ENCODE assay signal across 16 cellular contexts in genomic region chr3:125481786-125482185, GRCh38. TPM values are rescaled to one million over a fixed set of nuclear protein-coding genes. Genes with fewer than 3 reads are reported as not detected.
DNase-seq lines count a peak whose midpoint lies in the region; ATAC-seq, FAIRE-seq and TF ChIP-seq lines count a peak whose summit lies in the region.
"Had no signal": no experiment of that assay in that cellular context is flagged by ENCODE, and none has a peak within 500 bp of the region (broad histone marks: within the 10 kb centered on the region; RNA-seq: fewer than 3 reads in every experiment).

No MANE protein-coding gene starts in this region.

- no peak overlapping the region for H3K9ac ChIP-seq in HepG2 (ENCODE audit: insufficient read depth, low read depth, low read length)

- H2AFZ ChIP-seq in HepG2 (ENCODE audit: low read length): no peak overlapping the region

- H3K27ac ChIP-seq in HepG2 (ENCODE audit: extremely low read length, insufficient read depth, low read length): peak overlapping the region; percentile 49
- H3K27ac ChIP-seq in right lobe of liver: no peak overlapping the region

- H3K36me3 ChIP-seq in HepG2 (replicated peaks in 1 of 2; ENCODE audit: control insufficient read depth in 1 of 2, insufficient read depth in 2 of 2, low read length in 2 of 2) (peaks cover 5 to 35% of the 10 kb centered on the region in 2 experiments), right lobe of liver (peaks cover 0 to 25% (median 8%) of the 10 kb centered on the region in 4 donors)

- H3K9me3 ChIP-seq in HepG2 (ENCODE audit: low read length) (no peaks in the 10 kb centered on the region), right lobe of liver (no peaks in the 10 kb centered on the region)

- POLR2A ChIA-PET in HepG2 (lab: Yijun Ruan, JAX): no interaction called here

- CTCF ChIA-PET in HepG2 (lab: Yijun Ruan, JAX; ENCODE audit: low intra/inter-chr PET ratio, low total read pairs): no interaction called here

- no peak for FAIRE-seq in HepG2 (lab: Jason Lieb, UNC)

- H3K4me3 ChIP-seq in HepG2 (replicated peaks in 1 of 3; ENCODE audit: insufficient read depth in 1 of 3, low read depth in 2 of 3, low read length in 3 of 3) (no peak overlapping the region), right lobe of liver (no peak overlapping the region), fibroblast of mammary gland (ENCODE audit: control insufficient read depth, low read depth, low read length) (no peak overlapping the region)

- in situ Hi-C loops in HepG2 (cut with HindIII; ENCODE audit: extremely low pct_ligation_motif_present, low pct_unique_long_range_greater_than_20kb): no loop called here

- no peak for DNase-seq in HepG2 (ENCODE audit: low spot score)
- DNase-seq in right lobe of liver: no peak
- DNase-seq in amniotic epithelial cell (ENCODE audit: low read depth): peak; percentile 16
- peak; percentile 6 for DNase-seq in fibroblast of mammary gland (ENCODE audit: low read depth)
- DNase-seq in T1000 (lab: John Stamatoyannopoulos, UW): no peak
- no peak for DNase-seq in glomerular visceral epithelial cell (ENCODE audit: extremely low spot score)
- DNase-seq in hippocampal formation (lab: John Stamatoyannopoulos, UW): no peak
- DNase-seq: 8988T; ACHN; C1 segment of cervical spinal cord; Calu3; CD4-positive, alpha-beta T cell; DMS 273 treated with DMSO at 0.1 percent for 48 hours; GDM1 had no signal

- TF ChIP-seq POLR2A in HepG2 (IDR thresholded peaks at IDR 0.05; ENCODE audit: insufficient read depth in 1 of 2, low read depth in 2 of 2, low read length in 2 of 2) (no peak), right lobe of liver (IDR thresholded peaks at IDR 0.05) (no peak)

- 94% methylated on average over 2 of the region's 2 CpGs for WGBS in HepG2 (ENCODE audit: low lambda C conversion rate)
- WGBS in right lobe of liver (ENCODE audit: insufficient coverage, low coverage, low lambda C conversion rate, missing lambda C conversion rate): 90% methylated on average over 2 of the region's 2 CpGs

- peaks cover 18% of the 10 kb centered on the region for H3K4me1 ChIP-seq in HepG2 (ENCODE audit: insufficient read depth, low read length)
- H3K4me1 ChIP-seq in right lobe of liver: no peaks in the 10 kb centered on the region

- TF ChIP-seq CTCF in HepG2 (CRISPR knock-in tag; IDR thresholded peaks at IDR 0.05): no peak
- TF ChIP-seq CTCF in right lobe of liver (IDR thresholded peaks at IDR 0.05): no peak
- no peak for TF ChIP-seq CTCF in fibroblast of mammary gland (conservative IDR thresholded peaks at IDR 0.05; ENCODE audit: control insufficient read depth, insufficient read depth, low read depth, low read length)

- no peak for TF ChIP-seq EP300 in HepG2 (IDR thresholded peaks at IDR 0.05; ENCODE audit: low read depth in 2 of 2, low read length in 2 of 2)
- no peak for TF ChIP-seq EP300 in HepG2 (CRISPR knock-in tag; IDR thresholded peaks at IDR 0.05; ENCODE audit: borderline replicate concordance)

- H3K27me3 ChIP-seq in HepG2 (ENCODE audit: control insufficient read depth in 1 of 2, insufficient read depth in 2 of 2, low read length in 2 of 2) (no peaks in the 10 kb centered on the region; a peak in 1 of 5 replicates), right lobe of liver (no peaks in the 10 kb centered on the region)

- TF ChIP-seq RAD21 in HepG2 (CRISPR knock-in tag; IDR thresholded peaks at IDR 0.05): no peak

- intact Hi-C loops in HepG2 (cut with micrococcal nuclease; ENCODE audit: unreplicated experiment): loop anchor here (10.0 kb wide), 1 partner anchor 103 kb away; no protein-coding TSS in a partner anchor
- intact Hi-C loops in right lobe of liver (cut with DNase I): no loop called here

- H4K20me1 ChIP-seq in HepG2 (ENCODE audit: insufficient read depth, low read length): no peaks in the 10 kb centered on the region

- no peak overlapping the region for H3K4me2 ChIP-seq in HepG2 (ENCODE audit: low read depth, low read length)

- ATAC-seq in HepG2 (no peak), right lobe of liver (no peak), GM18868 (IDR thresholded peaks at IDR 0.05; ENCODE audit: unreplicated experiment) (no peak)
- ATAC-seq: HCT116 had no signal

- H3K79me2 ChIP-seq in HepG2 (ENCODE audit: insufficient read depth, low read length): no peaks in the 10 kb centered on the region

- no TSS peak for BruUV-seq in HepG2 (replicated peaks; lab: Mats Ljungman, UMichigan)

TF ChIP-seq in HepG2, 621 proteins besides CTCF, POLR2A, EP300 and RAD21:
- TF ChIP-seq TRIM22 (IDR thresholded peaks at IDR 0.05): no peak
- TF ChIP-seq, protein P1, sequence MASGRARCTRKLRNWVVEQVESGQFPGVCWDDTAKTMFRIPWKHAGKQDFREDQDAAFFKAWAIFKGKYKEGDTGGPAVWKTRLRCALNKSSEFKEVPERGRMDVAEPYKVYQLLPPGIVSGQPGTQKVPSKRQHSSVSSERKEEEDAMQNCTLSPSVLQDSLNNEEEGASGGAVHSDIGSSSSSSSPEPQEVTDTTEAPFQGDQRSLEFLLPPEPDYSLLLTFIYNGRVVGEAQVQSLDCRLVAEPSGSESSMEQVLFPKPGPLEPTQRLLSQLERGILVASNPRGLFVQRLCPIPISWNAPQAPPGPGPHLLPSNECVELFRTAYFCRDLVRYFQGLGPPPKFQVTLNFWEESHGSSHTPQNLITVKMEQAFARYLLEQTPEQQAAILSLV (CRISPR knock-in tag; IDR thresholded peaks at IDR 0.05; ENCODE audit: borderline replicate concordance): no peak
- no peak for TF ChIP-seq ATAD3A (CRISPR knock-in tag; IDR thresholded peaks at IDR 0.05)
- TF ChIP-seq ZNF839 (CRISPR knock-in tag; IDR thresholded peaks at IDR 0.05; ENCODE audit: borderline replicate concordance): no peak
- no peak for TF ChIP-seq SRF (IDR thresholded peaks at IDR 0.05; ENCODE audit: low read depth, low read length)
- TF ChIP-seq IRF2 (CRISPR knock-in tag; IDR thresholded peaks at IDR 0.05): no peak
- TF ChIP-seq REPIN1 (CRISPR knock-in tag; IDR thresholded peaks at IDR 0.05; ENCODE audit: borderline replicate concordance, low read depth): no peak
- no peak for TF ChIP-seq ZFP36L1 (CRISPR knock-in tag; IDR thresholded peaks at IDR 0.05)
- TF ChIP-seq, protein P2, sequence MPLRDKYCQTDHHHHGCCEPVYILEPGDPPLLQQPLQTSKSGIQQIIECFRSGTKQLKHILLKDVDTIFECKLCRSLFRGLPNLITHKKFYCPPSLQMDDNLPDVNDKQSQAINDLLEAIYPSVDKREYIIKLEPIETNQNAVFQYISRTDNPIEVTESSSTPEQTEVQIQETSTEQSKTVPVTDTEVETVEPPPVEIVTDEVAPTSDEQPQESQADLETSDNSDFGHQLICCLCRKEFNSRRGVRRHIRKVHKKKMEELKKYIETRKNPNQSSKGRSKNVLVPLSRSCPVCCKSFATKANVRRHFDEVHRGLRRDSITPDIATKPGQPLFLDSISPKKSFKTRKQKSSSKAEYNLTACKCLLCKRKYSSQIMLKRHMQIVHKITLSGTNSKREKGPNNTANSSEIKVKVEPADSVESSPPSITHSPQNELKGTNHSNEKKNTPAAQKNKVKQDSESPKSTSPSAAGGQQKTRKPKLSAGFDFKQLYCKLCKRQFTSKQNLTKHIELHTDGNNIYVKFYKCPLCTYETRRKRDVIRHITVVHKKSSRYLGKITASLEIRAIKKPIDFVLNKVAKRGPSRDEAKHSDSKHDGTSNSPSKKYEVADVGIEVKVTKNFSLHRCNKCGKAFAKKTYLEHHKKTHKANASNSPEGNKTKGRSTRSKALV (CRISPR knock-in tag; IDR thresholded peaks at IDR 0.05): no peak

RNA-seq across cellular contexts. Expression of gene SNX4, which starts 38.2 kb away (rescaled TPM):
- total RNA-seq in HepG2 (2016; rRNA removed; fragmentation: Illumina TruSeq; extraction: Trizol) (73.6 and 115 TPM in 2 replicates), right lobe of liver (10 to 100 TPM; 27.4 to 38.4 (median 33.2) TPM)
- total RNA-seq in HepG2 (2016; cell fraction: cytosol; rRNA removed; fragmentation: Illumina TruSeq; extraction: Trizol; ENCODE audit: low read depth): 23.4 and 24.9 TPM in 2 replicates
- total RNA-seq in HepG2 (2016; cell fraction: insoluble cytoplasmic fraction; rRNA removed; fragmentation: Illumina TruSeq; extraction: Trizol): 76.0 and 135 TPM in 2 replicates
- total RNA-seq in HepG2 (2016; cell fraction: membrane; rRNA removed; fragmentation: Illumina TruSeq; extraction: Trizol): 26.3 and 26.4 TPM in 2 replicates
- 25.9 and 30.2 TPM in 2 replicates for total RNA-seq in HepG2 (2016; cell fraction: nucleus; rRNA removed; fragmentation: Illumina TruSeq; extraction: Trizol)
- 11.6 and 18.1 TPM in 2 replicates for polyA plus RNA-seq in HepG2 (2011; rRNA removed)
- polyA plus RNA-seq in HepG2 (2011; cell fraction: cytosol; rRNA removed): 5.8 and 9.9 TPM in 2 replicates
- 2.7 and 5.3 TPM in 2 replicates for polyA plus RNA-seq in HepG2 (2011; cell fraction: nucleus; rRNA removed)
- polyA plus RNA-seq in HepG2 (2012): 26.7 and 28.0 TPM in 2 replicates
- polyA plus RNA-seq in HepG2 (2016; cell fraction: cytosol; fragmentation: Illumina TruSeq; extraction: Trizol; ENCODE audit: low read depth): 4.5 and 4.6 TPM in 2 replicates
- 72.0 and 79.1 TPM in 2 replicates for polyA plus RNA-seq in HepG2 (2016; cell fraction: insoluble cytoplasmic fraction; fragmentation: Illumina TruSeq; extraction: Trizol; ENCODE audit: low read depth)
- polyA plus RNA-seq in HepG2 (2016; cell fraction: membrane; fragmentation: Illumina TruSeq; extraction: Trizol; ENCODE audit: low read depth): 10.2 and 11.8 TPM in 2 replicates
- 29.5 and 31.0 TPM in 2 replicates for polyA plus RNA-seq in HepG2 (2016; cell fraction: nucleus; fragmentation: Illumina TruSeq; extraction: Trizol; ENCODE audit: insufficient read depth, low read depth)
- 5.7 and 8.9 TPM in 2 replicates for polyA minus RNA-seq in HepG2 (2011; rRNA and poly(A)+ RNA removed; ENCODE audit: low replicate concordance)
- polyA minus RNA-seq in HepG2 (2011; cell fraction: cytosol; rRNA and poly(A)+ RNA removed): 11.2 and 14.4 TPM in 2 replicates
- 16.7 and 17.2 TPM in 2 replicates for polyA minus RNA-seq in HepG2 (2011; cell fraction: nucleus; rRNA and poly(A)+ RNA removed)

Comparison
In these comparisons a context has a peak if more than half of its experiments do, and no peak if none do; other contexts are left out.
1. DNase-seq: peak in amniotic epithelial cell (single experiment) and fibroblast of mammary gland (single experiment); none in HepG2 (single experiment), right lobe of liver (0 of 3), T1000 (single experiment), glomerular visceral epithelial cell (single experiment) and hippocampal formation (0 of 2).